1 cellular context compared by ENCODE assay signal in genomic region chr3:54771050-54771449, GRCh38.
TF ChIP-seq lines count a peak whose summit lies in the region.

No MANE protein-coding gene starts in this region.

TF ChIP-seq in IMR-90, 13 proteins besides CTCF, POLR2A, EP300 and RAD21 (continued from another document):
- no peak for TF ChIP-seq RFX5 (IDR thresholded peaks at IDR 0.05; ENCODE audit: low read depth, low read length)
- TF ChIP-seq ELK1 (IDR thresholded peaks at IDR 0.05; ENCODE audit: borderline replicate concordance, low read depth, low read length) = no peak
- TF ChIP-seq MAZ (IDR thresholded peaks at IDR 0.05; ENCODE audit: borderline replicate concordance, low read depth, low read length) = no peak
- TF ChIP-seq CHD1 (IDR thresholded peaks at IDR 0.05; ENCODE audit: low read depth, low read length) = no peak
- TF ChIP-seq RCOR1 (IDR thresholded peaks at IDR 0.05; ENCODE audit: insufficient replicate concordance, low read length) = no peak
- no peak for TF ChIP-seq MAFK (IDR thresholded peaks at IDR 0.05; ENCODE audit: low read depth, low read length)
- no peak for TF ChIP-seq SMC3 (IDR thresholded peaks at IDR 0.05; ENCODE audit: low read depth, low read length)
TF ChIP-seq in IMR-90: peak in this region for 0.
